ENCODE assay signal across 17 cellular contexts in genomic region chr16:13926507-13926906, GRCh38. TPM values are rescaled to one million over a fixed set of nuclear protein-coding genes. Genes with fewer than 3 reads are reported as not detected.
A peak's percentile ranks its signal among the peaks of the same experiment; 100 is the strongest.
DNase-seq lines count a peak whose midpoint lies in the region; FAIRE-seq and TF ChIP-seq lines count a peak whose summit lies in the region.
"Had no signal": no experiment of that assay in that cellular context is flagged by ENCODE, and none has a peak within 500 bp of the region (broad histone marks: within the 10 kb centered on the region; RNA-seq: fewer than 3 reads in every experiment).

No MANE protein-coding gene starts in this region.

- H3K79me2 ChIP-seq in ACC112 (ENCODE audit: control insufficient read depth, insufficient read depth, low read length, unreplicated experiment), result no peaks in the 10 kb centered on the region

- in situ Hi-C loops in SK-MEL-5 (cut with HindIII; ENCODE audit: low pct_unique_long_range_greater_than_20kb, low sequenced_read_pairs), result no loop called here

- peak; percentile 57 for DNase-seq in SK-MEL-5 (ENCODE audit: low read depth, low spot score)
- DNase-seq in GM20000 (ENCODE audit: low spot score), result no peak
- no peak for DNase-seq in LoVo (ENCODE audit: low spot score)
- DNase-seq in CD14-positive monocyte (ENCODE audit: low spot score), result no peak
- DNase-seq: BE2C; Calu3; CD4-positive, alpha-beta T cell; KG1; NCI-H748 treated with DMSO at 0.1 percent for 48 hours; SHP77; SK-N-SH had no signal

- H3K9me3 Mint-ChIP-seq in nephron, result no peaks in the 10 kb centered on the region
- no peaks in the 10 kb centered on the region for H3K9me3 Mint-ChIP-seq in CD14-positive monocyte
- H3K9me3 Mint-ChIP-seq: CD4-positive, alpha-beta T cell had no signal

- H3K4me3 Mint-ChIP-seq in nephron, result no peak overlapping the region
- no peak overlapping the region for H3K4me3 Mint-ChIP-seq in CD14-positive monocyte
- H3K4me3 Mint-ChIP-seq: CD4-positive, alpha-beta T cell had no signal

- H3K27ac Mint-ChIP-seq in nephron (peak overlapping the region in 2 of 3 experiments; percentile 12 to 42), CD14-positive monocyte (no peak overlapping the region)
- H3K27ac Mint-ChIP-seq: CD4-positive, alpha-beta T cell had no signal

- 0 out of 2 replicates have a peak overlapping the region, but pooled peaks have one; percentile 15 for H3K27ac ChIP-seq in ACC112 (ENCODE audit: low read depth, low read length)

- H2AFZ ChIP-seq in ACC112 (ENCODE audit: low read length, unreplicated experiment), result no peak overlapping the region

- H3K36me3 Mint-ChIP-seq in nephron (ENCODE audit: low read depth), result peaks cover 33% of the 10 kb centered on the region
- peaks cover 40 to 51% of the 10 kb centered on the region in 2 donors for H3K36me3 Mint-ChIP-seq in CD14-positive monocyte

- H3K36me3 ChIP-seq in ACC112 (ENCODE audit: insufficient read depth, low read length), result peaks cover 5% of the 10 kb centered on the region; the same call in 1 of the 2 replicates

- peaks cover 10% of the 10 kb centered on the region for H3K4me1 ChIP-seq in ACC112 (ENCODE audit: control insufficient read depth, insufficient read depth, low read length, unreplicated experiment)

- no peak overlapping the region for H3K4me3 ChIP-seq in ACC112 (ENCODE audit: low read depth, low read length)

- TF ChIP-seq CTCF in nephron (IDR thresholded peaks at IDR 0.05; ENCODE audit: unreplicated experiment in 3 of 3) (no peak), GM20000 (IDR thresholded peaks at IDR 0.05; ENCODE audit: extremely low read depth, missing control alignments) (no peak), CD14-positive monocyte (IDR thresholded peaks at IDR 0.05) (no peak)

- peak; percentile 37 for FAIRE-seq in A204.1 (lab: Jason Lieb, UNC)
- FAIRE-seq: GM12892, GM18507, HepG2 had no signal

- intact Hi-C loops in CD14-positive monocyte (cut with micrococcal nuclease), result loop anchor here in 1 of 2 donors (10.0 kb wide), 2 partner anchors 148 to 698 kb away; partner anchors contain the start of gene MRTFB

- H3K27me3 ChIP-seq in ACC112 (ENCODE audit: insufficient read depth, low read length), result no peaks in the 10 kb centered on the region
- H3K27me3 ChIP-seq: BE2C had no signal

- no peaks in the 10 kb centered on the region for H3K27me3 Mint-ChIP-seq in nephron (ENCODE audit: low read depth)
- H3K27me3 Mint-ChIP-seq in CD14-positive monocyte (ENCODE audit: low read depth in 3 of 3), result no peaks in the 10 kb centered on the region
- H3K27me3 Mint-ChIP-seq: CD4-positive, alpha-beta T cell had no signal

- H3K4me1 Mint-ChIP-seq in nephron (peaks cover 12% of the 10 kb centered on the region), CD14-positive monocyte (peaks cover 7% of the 10 kb centered on the region)

RNA-seq across cellular contexts. Expression of gene ERCC4, which starts 6.6 kb away (rescaled TPM):
- total RNA-seq in SK-MEL-5 (2014; rRNA removed; shearing (Covaris generic)), result 11.2 and 15.6 TPM in 2 replicates
- 5.1 and 8.8 TPM in 2 replicates for polyA plus RNA-seq in SK-MEL-5 (2015; cell fraction: cytosol; rRNA removed)
- polyA plus RNA-seq in SK-MEL-5 (2015; cell fraction: nucleus; rRNA removed), result 7.0 and 7.3 TPM in 2 replicates
- 10 to 100 TPM in 1 of 2 donors, 1 to 10 TPM in 1; 5.9 to 11.8 TPM for polyA plus RNA-seq in CD14-positive monocyte

Comparison
In these comparisons a context has a peak if more than half of its experiments do, and no peak if none do; other contexts are left out.
1. H3K27ac Mint-ChIP-seq: peak in nephron (2 of 3); none in CD14-positive monocyte (0 of 7).